8 cellular contexts compared by ENCODE assay signal in the genomic region with DNA sequence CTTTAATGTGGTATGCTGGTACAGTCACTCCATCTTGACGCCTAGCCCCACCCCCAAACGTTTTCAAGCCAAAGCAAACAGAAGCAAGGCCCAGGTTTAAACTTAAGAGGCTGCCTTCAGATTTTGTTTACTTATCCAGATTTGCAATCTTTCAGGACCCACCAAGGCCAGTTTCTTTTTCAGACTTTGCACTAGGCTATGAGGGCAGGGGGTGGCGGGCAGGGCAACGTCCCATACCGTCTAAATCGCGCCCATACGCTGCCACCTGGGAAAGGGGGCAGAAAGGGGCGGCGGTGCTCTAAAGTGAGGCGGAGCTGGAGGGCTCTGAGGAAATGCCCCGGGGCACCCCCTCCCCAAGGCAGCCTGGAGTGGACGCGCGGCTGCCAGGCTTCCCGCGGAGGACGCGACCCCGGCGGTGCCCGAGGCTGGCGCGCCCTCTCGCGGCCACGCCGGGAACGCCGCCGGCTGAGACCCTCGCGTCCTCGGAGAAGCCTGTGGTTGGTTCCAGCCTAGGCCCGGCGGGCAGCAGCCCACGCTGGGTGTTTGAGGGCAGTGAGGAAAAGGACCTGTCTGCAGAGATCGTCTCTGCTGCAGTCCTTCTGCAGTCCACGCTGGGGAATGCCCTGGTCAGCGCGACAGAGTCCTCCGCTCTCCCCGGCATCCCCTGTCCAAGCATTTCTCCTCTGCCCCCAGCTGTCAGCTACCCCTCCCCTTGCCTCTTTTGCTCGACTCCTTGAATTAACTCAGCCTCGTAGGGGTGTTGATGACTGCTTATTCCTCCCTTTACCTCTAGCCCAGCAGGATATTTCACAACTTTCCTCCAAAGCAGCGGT.
A peak's percentile ranks its signal among the peaks of the same experiment; 100 is the strongest.
DNase-seq lines count a peak whose midpoint lies in the region; ATAC-seq lines count a peak whose summit lies in the region.

No MANE protein-coding gene starts in this region.

- ATAC-seq in HG02571 (IDR thresholded peaks at IDR 0.05; ENCODE audit: unreplicated experiment) = no peak

- DNase-seq in NCI-H1436 (lab: John Stamatoyannopoulos, UW) (peak; percentile 33), NCI-H1436 treated with DMSO at 0.1 percent for 48 hours (lab: John Stamatoyannopoulos, UW) (no peak), NCI-H2029 treated with DMSO at 0.1 percent for 48 hours (lab: John Stamatoyannopoulos, UW) (peak; percentile 36), middle frontal gyrus (ENCODE audit: extremely low spot score, low spot score) (peak; percentile 27)
- DNase-seq in activated CD4-positive, alpha-beta T cell treated with anti-CD3 and anti-CD28 coated beads, Interleukin-2, amount 50 U/mL, for 24 hours (ENCODE audit: low read depth in 1 of 2, low spot score in 1 of 2) = peak; percentile 25 to 41
- DNase-seq in effector CD8-positive, alpha-beta T cell (lab: John Stamatoyannopoulos, UW) = peak; percentile 20
- DNase-seq in stimulated activated CD8-positive, alpha-beta memory T cell treated with anti-CD3 and anti-CD28 coated beads, Interleukin-7, amount 100 ng/mL, for 1 hour (ENCODE audit: low read depth in 2 of 2) = peak; percentile 10 to 29
